In genomic region chr3:195805181-195805580, GRCh38 we compare ENCODE assay signal across 25 cellular contexts. TPM values are rescaled to one million over a fixed set of nuclear protein-coding genes. Genes with fewer than 3 reads are reported as not detected.
DNase-seq lines count a peak whose midpoint lies in the region; ATAC-seq, FAIRE-seq and TF ChIP-seq lines count a peak whose summit lies in the region.
"Had no signal": no experiment of that assay in that cellular context is flagged by ENCODE, and none has a peak within 500 bp of the region (broad histone marks: within the 10 kb centered on the region; RNA-seq: fewer than 3 reads in every experiment).

No MANE protein-coding gene starts in this region.

- TF ChIP-seq CTCF in heart right ventricle (IDR thresholded peaks at IDR 0.05) (no peak), kidney (IDR thresholded peaks at IDR 0.05; ENCODE audit: borderline replicate concordance, extremely low read depth, insufficient read depth) (no peak), BE2C (IDR thresholded peaks at IDR 0.05; ENCODE audit: low read depth, low read length) (no peak)

- H3K36me3 ChIP-seq in heart right ventricle (no peaks in the 10 kb centered on the region), kidney (ENCODE audit: control insufficient read depth in 1 of 2, insufficient read depth in 2 of 2, low read length in 2 of 2) (no peaks in the 10 kb centered on the region), aorta (ENCODE audit: control insufficient read depth in 1 of 2, insufficient read depth in 2 of 2, low read length in 1 of 2) (no peaks in the 10 kb centered on the region), BE2C (no peaks in the 10 kb centered on the region)
- H3K36me3 ChIP-seq: thoracic aorta had no signal

- intact Hi-C loops in cardiac septum (cut with DNase I) (no loop called here), heart right ventricle (cut with DNase I) (no loop called here), kidney (cut with DNase I) (no loop called here), aorta (cut with DNase I) (no loop called here)
- intact Hi-C loops in activated T-helper 1 cell treated with anti-CD3 and anti-CD28 coated beads, Interleukin-12 subunit alpha, Interleukin-12 subunit beta, Interleukin-2, Interleukin-4 antibody, amounts not matched to agents 30 ng/mL and 10 ng/mL and 1 ng/mL, durations not matched to agents 14 hours and 24 hours and 36 hours (cut with micrococcal nuclease), result no loop called here

- no peaks in the 10 kb centered on the region for H3K27me3 Mint-ChIP-seq in activated T-helper 1 cell treated with anti-CD3 and anti-CD28 coated beads, Interleukin-12 subunit alpha, Interleukin-12 subunit beta, Interleukin-2, Interleukin-4 antibody, amounts not matched to agents 30 ng/mL and 10 ng/mL and 1 ng/mL, durations not matched to agents 14 hours and 24 hours and 36 hours (ENCODE audit: insufficient read depth)

- no peak for ATAC-seq in heart right ventricle
- ATAC-seq in aorta (ENCODE audit: low FRiP score), result no peak
- ATAC-seq: CD8-positive, alpha-beta T cell; GM12878; Right ventricle myocardium inferior had no signal

- 96 to 97% methylated on average over 14 of the region's 14 CpGs for WGBS in heart right ventricle, 2 donors
- WGBS in aorta, 2 donors, result 95 to 96% methylated on average over 14 of the region's 14 CpGs

- H3K27ac Mint-ChIP-seq in activated T-helper 1 cell treated with anti-CD3 and anti-CD28 coated beads, Interleukin-12 subunit alpha, Interleukin-12 subunit beta, Interleukin-2, Interleukin-4 antibody, amounts not matched to agents 30 ng/mL and 10 ng/mL and 1 ng/mL, durations not matched to agents 14 hours and 24 hours and 36 hours, result peak overlapping the region; percentile 95
- H3K27ac Mint-ChIP-seq: CD8-positive, alpha-beta T cell had no signal

- H3K9ac ChIP-seq in kidney (ENCODE audit: low read length in 2 of 2), result no peak overlapping the region

- H3K4me3 Mint-ChIP-seq in activated T-helper 1 cell treated with anti-CD3 and anti-CD28 coated beads, Interleukin-12 subunit alpha, Interleukin-12 subunit beta, Interleukin-2, Interleukin-4 antibody, amounts not matched to agents 30 ng/mL and 10 ng/mL and 1 ng/mL, durations not matched to agents 14 hours and 24 hours and 36 hours, result peak overlapping the region; percentile 13
- H3K4me3 Mint-ChIP-seq: activated T-cell treated with anti-CD3 and anti-CD28 coated beads, Interleukin-2, amount 50 U/mL, for 4 hours; CD8-positive, alpha-beta T cell had no signal

- H3K4me1 ChIP-seq in heart right ventricle (peaks cover 0 to 24% (median 7%) of the 10 kb centered on the region in 9 donors), kidney (ENCODE audit: control insufficient read depth in 1 of 2, insufficient read depth in 1 of 2, low read depth in 1 of 2, low read length in 2 of 2) (peaks cover 0 to 7% of the 10 kb centered on the region in 2 donors), aorta (ENCODE audit: control insufficient read depth in 1 of 2, insufficient read depth in 2 of 2, low read length in 2 of 2) (no peaks in the 10 kb centered on the region), BE2C (0 out of 2 replicates have a peak, but pooled peaks cover 6% of the 10 kb centered on the region)

- H3K27me3 ChIP-seq in heart right ventricle (peaks cover 0 to 36% (median 10%) of the 10 kb centered on the region in 7 donors), aorta (ENCODE audit: control insufficient read depth in 1 of 2, insufficient read depth in 2 of 2, low read length in 1 of 2) (no peaks in the 10 kb centered on the region), BE2C (no peaks in the 10 kb centered on the region; the same call in 1 of the 2 replicates)
- H3K27me3 ChIP-seq: hepatocyte had no signal

- H3K9me3 Mint-ChIP-seq in activated T-helper 1 cell treated with anti-CD3 and anti-CD28 coated beads, Interleukin-12 subunit alpha, Interleukin-12 subunit beta, Interleukin-2, Interleukin-4 antibody, amounts not matched to agents 30 ng/mL and 10 ng/mL and 1 ng/mL, durations not matched to agents 14 hours and 24 hours and 36 hours, result peaks cover 7% of the 10 kb centered on the region
- H3K9me3 Mint-ChIP-seq: activated T-cell treated with anti-CD3 and anti-CD28 coated beads, Interleukin-2, amount 50 U/mL, for 4 hours; CD8-positive, alpha-beta T cell had no signal

- H3K36me3 Mint-ChIP-seq in activated T-helper 1 cell treated with anti-CD3 and anti-CD28 coated beads, Interleukin-12 subunit alpha, Interleukin-12 subunit beta, Interleukin-2, Interleukin-4 antibody, amounts not matched to agents 30 ng/mL and 10 ng/mL and 1 ng/mL, durations not matched to agents 14 hours and 24 hours and 36 hours (ENCODE audit: low read depth), result peaks cover 14% of the 10 kb centered on the region
- H3K36me3 Mint-ChIP-seq: CD8-positive, alpha-beta T cell had no signal

- H3K9me3 ChIP-seq in heart right ventricle, result no peaks in the 10 kb centered on the region
- H3K9me3 ChIP-seq in kidney (ENCODE audit: control insufficient read depth in 1 of 2, low read length in 2 of 2), result no peaks in the 10 kb centered on the region
- no peaks in the 10 kb centered on the region for H3K9me3 ChIP-seq in aorta (ENCODE audit: control insufficient read depth, low read length)
- H3K9me3 ChIP-seq in BE2C, result no peaks in the 10 kb centered on the region
- H3K9me3 ChIP-seq: thoracic aorta had no signal

- H3K4me3 ChIP-seq in heart right ventricle, result no peak overlapping the region
- H3K4me3 ChIP-seq in kidney (ENCODE audit: low read length in 2 of 2), result no peak overlapping the region
- no peak overlapping the region for H3K4me3 ChIP-seq in aorta (ENCODE audit: low read length in 2 of 2)
- no peak overlapping the region for H3K4me3 ChIP-seq in BE2C (ENCODE audit: low read depth, low read length)
- H3K4me3 ChIP-seq: GM12878, hepatocyte, lung, thoracic aorta had no signal

- DNase-seq in cardiac septum (ENCODE audit: low spot score) (peak; percentile 49), heart right ventricle (no peak), kidney (peak; percentile 24), aorta (peak; percentile 25 to 46), BE2C (no peak), urothelium cell line (ENCODE audit: low spot score) (no peak), NCI-H2196 (lab: John Stamatoyannopoulos, UW; ENCODE audit: unreplicated experiment) (no peak)
- DNase-seq in activated T-helper 1 cell treated with anti-CD3 and anti-CD28 coated beads, Interleukin-12 subunit alpha, Interleukin-12 subunit beta, Interleukin-2, Interleukin-4 antibody, amounts not matched to agents 30 ng/mL and 10 ng/mL and 1 ng/mL, durations not matched to agents 14 hours and 24 hours and 36 hours (ENCODE audit: low spot score), result no peak
- DNase-seq: activated T-cell treated with anti-CD3 and anti-CD28 coated beads, Interleukin-2, amount 50 U/mL, for 4 hours; CD8-positive, alpha-beta T cell; DMS79; MM.1S; NCI-H146; NCI-H2171 treated with DMSO at 0.1 percent for 48 hours; NCI-H748 treated with DMSO at 0.1 percent for 48 hours had no signal

- peaks cover 58% of the 10 kb centered on the region for H3K4me1 Mint-ChIP-seq in activated T-helper 1 cell treated with anti-CD3 and anti-CD28 coated beads, Interleukin-12 subunit alpha, Interleukin-12 subunit beta, Interleukin-2, Interleukin-4 antibody, amounts not matched to agents 30 ng/mL and 10 ng/mL and 1 ng/mL, durations not matched to agents 14 hours and 24 hours and 36 hours (ENCODE audit: low read depth)

- H3K27ac ChIP-seq in heart right ventricle (peak overlapping the region in 1 of 10 donors; percentile 31), kidney (ENCODE audit: low read depth in 2 of 2, low read length in 2 of 2) (no peak overlapping the region), aorta (ENCODE audit: low read depth in 1 of 2, low read length in 2 of 2) (no peak overlapping the region)
- H3K27ac ChIP-seq: thoracic aorta had no signal

- no peak for FAIRE-seq in kidney (lab: Jason Lieb, UNC)
- no peak for FAIRE-seq in urothelium cell line (lab: Jason Lieb, UNC)
- FAIRE-seq: bronchial epithelial cell, endothelial cell of umbilical vein, GM12878, GM19239, keratinocyte had no signal

RNA-seq across cellular contexts. Expression of gene MUC4, which starts 6.5 kb away (rescaled TPM):
- total RNA-seq in cardiac septum (0.03 TPM), heart right ventricle (not detected), kidney (0.19 TPM), aorta (under 1 TPM in 1 of 2 donors, not detected in 1; 0.06 TPM)
- polyA plus RNA-seq in heart right ventricle (under 1 TPM in 1 of 2 donors, not detected in 1; 0.01 TPM), kidney (ENCODE audit: insufficient read depth, low read depth, low replicate concordance) (not detected), aorta (under 1 TPM; 0.08 to 0.25 TPM)
- total RNA-seq in activated T-helper 1 cell treated with anti-CD3 and anti-CD28 coated beads, Interleukin-12 subunit alpha, Interleukin-12 subunit beta, Interleukin-2, Interleukin-4 antibody, amounts not matched to agents 30 ng/mL and 10 ng/mL and 1 ng/mL, durations not matched to agents 14 hours and 24 hours and 36 hours, result 1.6 and 2.4 TPM in 2 replicates
- 0.09 TPM for polyA plus RNA-seq in BE2C (2012; ENCODE audit: insufficient read depth, insufficient read length, low read depth)
- total RNA-seq: CD8-positive, alpha-beta T cell; endothelial cell of umbilical vein; osteocyte; Right ventricle myocardium inferior; thoracic aorta had no signal
- polyA plus RNA-seq: keratinocyte had no signal

Comparison
In these comparisons a context has a peak if more than half of its experiments do, and no peak if none do; other contexts are left out.
1. DNase-seq: peak in cardiac septum (single experiment), kidney (single experiment) and aorta (2 of 2); none in heart right ventricle (0 of 2), activated T-helper 1 cell treated with anti-CD3 and anti-CD28 coated beads, Interleukin-12 subunit alpha, Interleukin-12 subunit beta, Interleukin-2, Interleukin-4 antibody, amounts not matched to agents 30 ng/mL and 10 ng/mL and 1 ng/mL, durations not matched to agents 14 hours and 24 hours and 36 hours (single experiment), BE2C (single experiment), urothelium cell line (single experiment) and NCI-H2196 (single experiment).